19 cellular contexts compared by ENCODE assay signal in genomic region chr16:46839986-46840443, GRCh38.
"Had no signal": no experiment of that assay in that cellular context is flagged by ENCODE, and none has a peak within 500 bp of the region (broad histone marks: within the 10 kb centered on the region; RNA-seq: fewer than 3 reads in every experiment).

No MANE protein-coding gene starts in this region.

- H3K27me3 ChIP-seq: testis had no signal

- H3K4me1 ChIP-seq: breast epithelium, testis had no signal

- ATAC-seq: activated T-cell treated with anti-CD3 and anti-CD28 coated beads, Interleukin-2, amount 50 U/mL, for 4 hours; effector memory CD8-positive, alpha-beta T cell; esophagus mucosa; naive thymus-derived CD4-positive, alpha-beta T cell had no signal

- DNase-seq: activated CD4-positive, alpha-beta T cell treated with anti-CD3 and anti-CD28 coated beads for 1 hour; activated CD4-positive, alpha-beta T cell treated with anti-CD3 and anti-CD28 coated beads, Interleukin-2, amount 50 U/mL, for 4 hours; activated CD8-positive, alpha-beta memory T cell treated with anti-CD3 and anti-CD28 coated beads for 24 hours; activated CD8-positive, alpha-beta memory T cell treated with anti-CD3 and anti-CD28 coated beads, Interleukin-2, amount 50 U/mL, for 48 hours; activated naive CD4-positive, alpha-beta T cell treated with Interleukin-2 at 50 U/mL for 16 hours; activated naive CD8-positive, alpha-beta T cell treated with anti-CD3 and anti-CD28 coated beads for 36 hours; activated T-cell treated with anti-CD3 and anti-CD28 coated beads, Interleukin-2, amount 50 U/mL, for 4 hours; effector memory CD8-positive, alpha-beta T cell; foreskin melanocyte; kidney; naive thymus-derived CD4-positive, alpha-beta T cell; retina; stimulated activated CD4-positive, alpha-beta T cell treated with anti-CD3 and anti-CD28 coated beads, Interleukin-4, amount 100 ng/mL, for 1 hour; stimulated activated naive CD4-positive, alpha-beta T cell; T-helper 9 cell; testis had no signal

- H3K36me3 ChIP-seq: breast epithelium had no signal

- H3K4me3 ChIP-seq: breast epithelium, lung, testis had no signal

- H3K9me3 ChIP-seq: breast epithelium, testis had no signal

- H3K27ac ChIP-seq: breast epithelium, testis had no signal
